ENCODE assay signal across 2 cellular contexts in the genomic region with DNA sequence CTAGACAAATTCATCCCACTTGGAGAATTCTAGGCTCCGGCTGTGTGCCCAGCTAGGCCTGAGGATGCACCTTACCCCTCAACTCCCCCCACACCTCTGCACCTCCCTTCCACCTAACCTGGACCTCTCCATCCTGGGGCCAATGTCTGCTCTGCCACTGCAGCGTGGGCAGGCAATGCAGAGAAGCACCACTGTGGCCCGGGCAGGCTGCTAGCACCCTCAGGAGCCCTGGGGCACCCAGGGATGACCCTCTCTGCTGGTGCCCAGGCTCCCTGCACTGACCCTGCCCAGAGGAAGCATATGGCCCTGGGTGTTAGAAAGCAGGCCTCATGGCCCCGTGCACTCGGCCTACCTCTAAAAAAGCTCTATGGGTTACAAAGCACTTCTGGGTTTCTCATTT.
TF ChIP-seq lines count a peak whose summit lies in the region.

No MANE protein-coding gene starts in this region.

TF ChIP-seq in HEK293, 187 proteins besides CTCF, POLR2A, EP300 and RAD21:
- no peak for TF ChIP-seq ZXDB (tag by site-specific recombination; IDR thresholded peaks at IDR 0.05)
- TF ChIP-seq ZNF48 (tag by site-specific recombination; IDR thresholded peaks at IDR 0.05), result no peak
- TF ChIP-seq ZFP37 (tag by site-specific recombination; IDR thresholded peaks at IDR 0.05), result no peak
- TF ChIP-seq, protein P1, sequence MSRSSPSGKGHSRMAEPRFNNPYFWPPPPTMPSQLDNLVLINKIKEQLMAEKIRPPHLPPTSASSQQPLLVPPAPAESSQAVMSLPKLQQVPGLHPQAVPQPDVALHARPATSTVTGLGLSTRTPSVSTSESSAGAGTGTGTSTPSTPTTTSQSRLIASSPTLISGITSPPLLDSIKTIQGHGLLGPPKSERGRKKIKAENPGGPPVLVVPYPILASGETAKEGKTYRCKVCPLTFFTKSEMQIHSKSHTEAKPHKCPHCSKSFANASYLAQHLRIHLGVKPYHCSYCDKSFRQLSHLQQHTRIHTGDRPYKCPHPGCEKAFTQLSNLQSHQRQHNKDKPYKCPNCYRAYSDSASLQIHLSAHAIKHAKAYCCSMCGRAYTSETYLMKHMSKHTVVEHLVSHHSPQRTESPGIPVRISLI (tag by site-specific recombination; IDR thresholded peaks at IDR 0.05), result 0 out of 2 replicates have a peak, but pooled peaks have one; percentile 8

TF ChIP-seq in GM12878, 131 proteins besides CTCF, POLR2A, EP300 and RAD21:
- TF ChIP-seq, protein P2, sequence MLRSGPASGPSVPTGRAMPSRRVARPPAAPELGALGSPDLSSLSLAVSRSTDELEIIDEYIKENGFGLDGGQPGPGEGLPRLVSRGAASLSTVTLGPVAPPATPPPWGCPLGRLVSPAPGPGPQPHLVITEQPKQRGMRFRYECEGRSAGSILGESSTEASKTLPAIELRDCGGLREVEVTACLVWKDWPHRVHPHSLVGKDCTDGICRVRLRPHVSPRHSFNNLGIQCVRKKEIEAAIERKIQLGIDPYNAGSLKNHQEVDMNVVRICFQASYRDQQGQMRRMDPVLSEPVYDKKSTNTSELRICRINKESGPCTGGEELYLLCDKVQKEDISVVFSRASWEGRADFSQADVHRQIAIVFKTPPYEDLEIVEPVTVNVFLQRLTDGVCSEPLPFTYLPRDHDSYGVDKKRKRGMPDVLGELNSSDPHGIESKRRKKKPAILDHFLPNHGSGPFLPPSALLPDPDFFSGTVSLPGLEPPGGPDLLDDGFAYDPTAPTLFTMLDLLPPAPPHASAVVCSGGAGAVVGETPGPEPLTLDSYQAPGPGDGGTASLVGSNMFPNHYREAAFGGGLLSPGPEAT (IDR thresholded peaks at IDR 0.05; ENCODE audit: low read depth), result no peak
- TF ChIP-seq, protein P3, sequence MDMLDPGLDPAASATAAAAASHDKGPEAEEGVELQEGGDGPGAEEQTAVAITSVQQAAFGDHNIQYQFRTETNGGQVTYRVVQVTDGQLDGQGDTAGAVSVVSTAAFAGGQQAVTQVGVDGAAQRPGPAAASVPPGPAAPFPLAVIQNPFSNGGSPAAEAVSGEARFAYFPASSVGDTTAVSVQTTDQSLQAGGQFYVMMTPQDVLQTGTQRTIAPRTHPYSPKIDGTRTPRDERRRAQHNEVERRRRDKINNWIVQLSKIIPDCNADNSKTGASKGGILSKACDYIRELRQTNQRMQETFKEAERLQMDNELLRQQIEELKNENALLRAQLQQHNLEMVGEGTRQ (IDR thresholded peaks at IDR 0.05; ENCODE audit: borderline replicate concordance, low read depth, low read length), result no peak
- no peak for TF ChIP-seq SPI1 (IDR thresholded peaks at IDR 0.05; ENCODE audit: borderline replicate concordance, insufficient read depth, low read depth, low read length)
- TF ChIP-seq KDM1A (IDR thresholded peaks at IDR 0.05; ENCODE audit: borderline replicate concordance), result no peak
- no peak for TF ChIP-seq CREM (IDR thresholded peaks at IDR 0.05; ENCODE audit: low read depth)
- TF ChIP-seq STAT1 (conservative IDR thresholded peaks at IDR 0.05), result no peak
- TF ChIP-seq, protein P4, sequence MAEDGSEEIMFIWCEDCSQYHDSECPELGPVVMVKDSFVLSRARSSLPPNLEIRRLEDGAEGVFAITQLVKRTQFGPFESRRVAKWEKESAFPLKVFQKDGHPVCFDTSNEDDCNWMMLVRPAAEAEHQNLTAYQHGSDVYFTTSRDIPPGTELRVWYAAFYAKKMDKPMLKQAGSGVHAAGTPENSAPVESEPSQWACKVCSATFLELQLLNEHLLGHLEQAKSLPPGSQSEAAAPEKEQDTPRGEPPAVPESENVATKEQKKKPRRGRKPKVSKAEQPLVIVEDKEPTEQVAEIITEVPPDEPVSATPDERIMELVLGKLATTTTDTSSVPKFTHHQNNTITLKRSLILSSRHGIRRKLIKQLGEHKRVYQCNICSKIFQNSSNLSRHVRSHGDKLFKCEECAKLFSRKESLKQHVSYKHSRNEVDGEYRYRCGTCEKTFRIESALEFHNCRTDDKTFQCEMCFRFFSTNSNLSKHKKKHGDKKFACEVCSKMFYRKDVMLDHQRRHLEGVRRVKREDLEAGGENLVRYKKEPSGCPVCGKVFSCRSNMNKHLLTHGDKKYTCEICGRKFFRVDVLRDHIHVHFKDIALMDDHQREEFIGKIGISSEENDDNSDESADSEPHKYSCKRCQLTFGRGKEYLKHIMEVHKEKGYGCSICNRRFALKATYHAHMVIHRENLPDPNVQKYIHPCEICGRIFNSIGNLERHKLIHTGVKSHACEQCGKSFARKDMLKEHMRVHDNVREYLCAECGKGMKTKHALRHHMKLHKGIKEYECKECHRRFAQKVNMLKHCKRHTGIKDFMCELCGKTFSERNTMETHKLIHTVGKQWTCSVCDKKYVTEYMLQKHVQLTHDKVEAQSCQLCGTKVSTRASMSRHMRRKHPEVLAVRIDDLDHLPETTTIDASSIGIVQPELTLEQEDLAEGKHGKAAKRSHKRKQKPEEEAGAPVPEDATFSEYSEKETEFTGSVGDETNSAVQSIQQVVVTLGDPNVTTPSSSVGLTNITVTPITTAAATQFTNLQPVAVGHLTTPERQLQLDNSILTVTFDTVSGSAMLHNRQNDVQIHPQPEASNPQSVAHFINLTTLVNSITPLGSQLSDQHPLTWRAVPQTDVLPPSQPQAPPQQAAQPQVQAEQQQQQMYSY (CRISPR knock-in tag; IDR thresholded peaks at IDR 0.05), result no peak
- no peak for TF ChIP-seq FOXM1 (IDR thresholded peaks at IDR 0.05; ENCODE audit: low read depth, low read length)
- TF ChIP-seq CBFB (IDR thresholded peaks at IDR 0.05; ENCODE audit: low read depth), result no peak
- TF ChIP-seq, protein P5, sequence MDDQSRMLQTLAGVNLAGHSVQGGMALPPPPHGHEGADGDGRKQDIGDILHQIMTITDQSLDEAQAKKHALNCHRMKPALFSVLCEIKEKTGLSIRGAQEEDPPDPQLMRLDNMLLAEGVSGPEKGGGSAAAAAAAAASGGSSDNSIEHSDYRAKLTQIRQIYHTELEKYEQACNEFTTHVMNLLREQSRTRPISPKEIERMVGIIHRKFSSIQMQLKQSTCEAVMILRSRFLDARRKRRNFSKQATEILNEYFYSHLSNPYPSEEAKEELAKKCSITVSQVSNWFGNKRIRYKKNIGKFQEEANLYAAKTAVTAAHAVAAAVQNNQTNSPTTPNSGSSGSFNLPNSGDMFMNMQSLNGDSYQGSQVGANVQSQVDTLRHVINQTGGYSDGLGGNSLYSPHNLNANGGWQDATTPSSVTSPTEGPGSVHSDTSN (IDR thresholded peaks at IDR 0.05; ENCODE audit: insufficient replicate concordance, low read depth, low read length), result no peak
- TF ChIP-seq, protein P6, sequence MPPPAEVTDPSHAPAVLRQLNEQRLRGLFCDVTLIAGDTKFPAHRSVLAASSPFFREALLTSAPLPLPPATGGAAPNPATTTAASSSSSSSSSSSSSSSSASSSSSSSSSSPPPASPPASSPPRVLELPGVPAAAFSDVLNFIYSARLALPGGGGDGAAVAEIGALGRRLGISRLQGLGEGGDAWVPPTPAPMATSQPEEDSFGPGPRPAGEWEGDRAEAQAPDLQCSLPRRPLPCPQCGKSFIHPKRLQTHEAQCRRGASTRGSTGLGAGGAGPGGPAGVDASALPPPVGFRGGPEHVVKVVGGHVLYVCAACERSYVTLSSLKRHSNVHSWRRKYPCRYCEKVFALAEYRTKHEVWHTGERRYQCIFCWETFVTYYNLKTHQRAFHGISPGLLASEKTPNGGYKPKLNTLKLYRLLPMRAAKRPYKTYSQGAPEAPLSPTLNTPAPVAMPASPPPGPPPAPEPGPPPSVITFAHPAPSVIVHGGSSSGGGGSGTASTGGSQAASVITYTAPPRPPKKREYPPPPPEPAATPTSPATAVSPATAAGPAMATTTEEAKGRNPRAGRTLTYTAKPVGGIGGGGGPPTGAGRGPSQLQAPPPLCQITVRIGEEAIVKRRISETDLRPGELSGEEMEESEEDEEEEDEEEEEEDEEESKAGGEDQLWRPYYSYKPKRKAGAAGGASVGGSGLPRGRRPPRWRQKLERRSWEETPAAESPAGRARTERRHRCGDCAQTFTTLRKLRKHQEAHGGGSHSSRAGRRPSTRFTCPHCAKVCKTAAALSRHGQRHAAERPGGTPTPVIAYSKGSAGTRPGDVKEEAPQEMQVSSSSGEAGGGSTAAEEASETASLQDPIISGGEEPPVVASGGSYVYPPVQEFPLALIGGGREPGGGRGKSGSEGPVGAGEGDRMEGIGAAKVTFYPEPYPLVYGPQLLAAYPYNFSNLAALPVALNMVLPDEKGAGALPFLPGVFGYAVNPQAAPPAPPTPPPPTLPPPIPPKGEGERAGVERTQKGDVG (CRISPR knock-in tag; IDR thresholded peaks at IDR 0.05), result no peak
- TF ChIP-seq PAX5 (IDR thresholded peaks at IDR 0.05; ENCODE audit: borderline replicate concordance, low read depth, low read length), result no peak
- TF ChIP-seq, protein P7, sequence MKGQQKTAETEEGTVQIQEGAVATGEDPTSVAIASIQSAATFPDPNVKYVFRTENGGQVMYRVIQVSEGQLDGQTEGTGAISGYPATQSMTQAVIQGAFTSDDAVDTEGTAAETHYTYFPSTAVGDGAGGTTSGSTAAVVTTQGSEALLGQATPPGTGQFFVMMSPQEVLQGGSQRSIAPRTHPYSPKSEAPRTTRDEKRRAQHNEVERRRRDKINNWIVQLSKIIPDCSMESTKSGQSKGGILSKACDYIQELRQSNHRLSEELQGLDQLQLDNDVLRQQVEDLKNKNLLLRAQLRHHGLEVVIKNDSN (IDR thresholded peaks at IDR 0.05; ENCODE audit: borderline replicate concordance, extremely low read length, insufficient read depth, low read depth, low read length), result no peak
- no peak for TF ChIP-seq POLR2AphosphoS5 (IDR thresholded peaks at IDR 0.05; ENCODE audit: low read length)
- no peak for TF ChIP-seq SMARCA5 (IDR thresholded peaks at IDR 0.05)
- no peak for TF ChIP-seq HCFC1 (IDR thresholded peaks at IDR 0.05; ENCODE audit: low read length)
- TF ChIP-seq, protein P8, sequence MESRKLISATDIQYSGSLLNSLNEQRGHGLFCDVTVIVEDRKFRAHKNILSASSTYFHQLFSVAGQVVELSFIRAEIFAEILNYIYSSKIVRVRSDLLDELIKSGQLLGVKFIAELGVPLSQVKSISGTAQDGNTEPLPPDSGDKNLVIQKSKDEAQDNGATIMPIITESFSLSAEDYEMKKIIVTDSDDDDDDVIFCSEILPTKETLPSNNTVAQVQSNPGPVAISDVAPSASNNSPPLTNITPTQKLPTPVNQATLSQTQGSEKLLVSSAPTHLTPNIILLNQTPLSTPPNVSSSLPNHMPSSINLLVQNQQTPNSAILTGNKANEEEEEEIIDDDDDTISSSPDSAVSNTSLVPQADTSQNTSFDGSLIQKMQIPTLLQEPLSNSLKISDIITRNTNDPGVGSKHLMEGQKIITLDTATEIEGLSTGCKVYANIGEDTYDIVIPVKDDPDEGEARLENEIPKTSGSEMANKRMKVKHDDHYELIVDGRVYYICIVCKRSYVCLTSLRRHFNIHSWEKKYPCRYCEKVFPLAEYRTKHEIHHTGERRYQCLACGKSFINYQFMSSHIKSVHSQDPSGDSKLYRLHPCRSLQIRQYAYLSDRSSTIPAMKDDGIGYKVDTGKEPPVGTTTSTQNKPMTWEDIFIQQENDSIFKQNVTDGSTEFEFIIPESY (IDR thresholded peaks at IDR 0.05), result no peak
- TF ChIP-seq LARP7 (IDR thresholded peaks at IDR 0.05), result no peak
- no peak for TF ChIP-seq HDAC6 (IDR thresholded peaks at IDR 0.05; ENCODE audit: unreplicated experiment)
- TF ChIP-seq, protein P9, sequence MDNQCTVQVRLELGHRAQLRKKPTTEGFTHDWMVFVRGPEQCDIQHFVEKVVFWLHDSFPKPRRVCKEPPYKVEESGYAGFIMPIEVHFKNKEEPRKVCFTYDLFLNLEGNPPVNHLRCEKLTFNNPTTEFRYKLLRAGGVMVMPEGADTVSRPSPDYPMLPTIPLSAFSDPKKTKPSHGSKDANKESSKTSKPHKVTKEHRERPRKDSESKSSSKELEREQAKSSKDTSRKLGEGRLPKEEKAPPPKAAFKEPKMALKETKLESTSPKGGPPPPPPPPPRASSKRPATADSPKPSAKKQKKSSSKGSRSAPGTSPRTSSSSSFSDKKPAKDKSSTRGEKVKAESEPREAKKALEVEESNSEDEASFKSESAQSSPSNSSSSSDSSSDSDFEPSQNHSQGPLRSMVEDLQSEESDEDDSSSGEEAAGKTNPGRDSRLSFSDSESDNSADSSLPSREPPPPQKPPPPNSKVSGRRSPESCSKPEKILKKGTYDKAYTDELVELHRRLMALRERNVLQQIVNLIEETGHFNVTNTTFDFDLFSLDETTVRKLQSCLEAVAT (IDR thresholded peaks at IDR 0.05), result no peak
